In the genomic region with DNA sequence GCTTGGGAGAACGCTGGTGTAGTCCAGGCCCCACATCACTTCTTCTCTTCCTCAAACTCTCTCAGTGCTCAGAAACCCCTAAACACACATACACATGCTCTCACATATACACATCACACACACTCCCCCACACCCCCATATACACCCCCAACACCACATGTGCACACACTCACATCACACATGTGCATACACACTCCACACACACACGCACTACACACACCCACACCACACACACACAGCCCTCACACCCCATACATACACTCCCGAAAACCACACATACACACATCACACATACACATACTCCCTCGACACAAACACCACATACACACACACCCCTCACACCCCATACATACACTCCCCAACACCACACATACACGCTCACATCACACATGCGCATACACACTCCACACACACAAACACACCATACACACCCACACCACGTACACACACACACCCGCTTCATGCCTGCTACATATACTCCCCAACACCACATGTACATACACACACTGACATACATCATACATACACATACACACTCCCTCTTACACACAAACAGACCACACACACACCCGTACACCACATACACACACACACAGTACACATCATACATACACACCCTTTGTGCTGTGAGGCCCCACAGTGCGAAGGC, we compare ENCODE assay signal across 1 cellular context.
TF ChIP-seq lines count a peak whose summit lies in the region.

No MANE protein-coding gene starts in this region.

TF ChIP-seq in GM12878, 131 proteins besides CTCF, POLR2A, EP300 and RAD21 (continued from another document):
- TF ChIP-seq, protein P1, sequence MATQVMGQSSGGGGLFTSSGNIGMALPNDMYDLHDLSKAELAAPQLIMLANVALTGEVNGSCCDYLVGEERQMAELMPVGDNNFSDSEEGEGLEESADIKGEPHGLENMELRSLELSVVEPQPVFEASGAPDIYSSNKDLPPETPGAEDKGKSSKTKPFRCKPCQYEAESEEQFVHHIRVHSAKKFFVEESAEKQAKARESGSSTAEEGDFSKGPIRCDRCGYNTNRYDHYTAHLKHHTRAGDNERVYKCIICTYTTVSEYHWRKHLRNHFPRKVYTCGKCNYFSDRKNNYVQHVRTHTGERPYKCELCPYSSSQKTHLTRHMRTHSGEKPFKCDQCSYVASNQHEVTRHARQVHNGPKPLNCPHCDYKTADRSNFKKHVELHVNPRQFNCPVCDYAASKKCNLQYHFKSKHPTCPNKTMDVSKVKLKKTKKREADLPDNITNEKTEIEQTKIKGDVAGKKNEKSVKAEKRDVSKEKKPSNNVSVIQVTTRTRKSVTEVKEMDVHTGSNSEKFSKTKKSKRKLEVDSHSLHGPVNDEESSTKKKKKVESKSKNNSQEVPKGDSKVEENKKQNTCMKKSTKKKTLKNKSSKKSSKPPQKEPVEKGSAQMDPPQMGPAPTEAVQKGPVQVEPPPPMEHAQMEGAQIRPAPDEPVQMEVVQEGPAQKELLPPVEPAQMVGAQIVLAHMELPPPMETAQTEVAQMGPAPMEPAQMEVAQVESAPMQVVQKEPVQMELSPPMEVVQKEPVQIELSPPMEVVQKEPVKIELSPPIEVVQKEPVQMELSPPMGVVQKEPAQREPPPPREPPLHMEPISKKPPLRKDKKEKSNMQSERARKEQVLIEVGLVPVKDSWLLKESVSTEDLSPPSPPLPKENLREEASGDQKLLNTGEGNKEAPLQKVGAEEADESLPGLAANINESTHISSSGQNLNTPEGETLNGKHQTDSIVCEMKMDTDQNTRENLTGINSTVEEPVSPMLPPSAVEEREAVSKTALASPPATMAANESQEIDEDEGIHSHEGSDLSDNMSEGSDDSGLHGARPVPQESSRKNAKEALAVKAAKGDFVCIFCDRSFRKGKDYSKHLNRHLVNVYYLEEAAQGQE (IDR thresholded peaks at IDR 0.05; ENCODE audit: low read depth, low read length) = no peak
- no peak for TF ChIP-seq SIN3A (IDR thresholded peaks at IDR 0.05; ENCODE audit: low read depth, low read length)
TF ChIP-seq in GM12878: peak in this region for 3.
